Comparison of ENCODE assay signal across 17 cellular contexts in genomic region chr15:72281713-72282112, GRCh38. TPM values are rescaled to one million over a fixed set of nuclear protein-coding genes. Genes with fewer than 3 reads are reported as not detected.
DNase-seq lines count a peak whose midpoint lies in the region; ATAC-seq and TF ChIP-seq lines count a peak whose summit lies in the region.
"Had no signal": no experiment of that assay in that cellular context is flagged by ENCODE, and none has a peak within 500 bp of the region (broad histone marks: within the 10 kb centered on the region; RNA-seq: fewer than 3 reads in every experiment).

No MANE protein-coding gene starts in this region.

- no peak overlapping the region for H3K4me3 Mint-ChIP-seq in MCF 10A (ENCODE audit: unreplicated experiment)
- H3K4me3 Mint-ChIP-seq: GM23338, T-helper 17 cell had no signal

- H3K4me1 Mint-ChIP-seq in MCF 10A (ENCODE audit: insufficient read depth, unreplicated experiment), result no peaks in the 10 kb centered on the region
- H3K4me1 Mint-ChIP-seq: GM23338 had no signal

- no peaks in the 10 kb centered on the region for H3K9me3 Mint-ChIP-seq in MCF 10A (ENCODE audit: unreplicated experiment)
- H3K9me3 Mint-ChIP-seq: GM23338 had no signal

- intact Hi-C loops in MCF 10A (cut with micrococcal nuclease), result no loop called here

- ATAC-seq in GM18502 (IDR thresholded peaks at IDR 0.05; ENCODE audit: poor library complexity, unreplicated experiment) (peak; percentile 38), HG02852 (IDR thresholded peaks at IDR 0.05; ENCODE audit: unreplicated experiment) (peak; percentile 75), GM18517 (IDR thresholded peaks at IDR 0.05; ENCODE audit: unreplicated experiment) (no peak)
- ATAC-seq: GM23338, T-helper 17 cell had no signal

- CTCF ChIA-PET in MCF 10A (lab: Yijun Ruan, JAX), result interaction anchor here (0.5 to 4.5 kb wide), 3 partner anchors 8 to 474 kb away, joined by 3 to 24 read pairs (median 3); no protein-coding TSS in a partner anchor

- peak; percentile 41 for DNase-seq in amniotic epithelial cell (ENCODE audit: low read depth)
- no peak for DNase-seq in MCF 10A (ENCODE audit: unreplicated experiment)
- DNase-seq in NCI-H1048 (lab: John Stamatoyannopoulos, UW), result no peak
- DNase-seq in NCI-H510A treated with DMSO at 0.1 percent for 48 hours (lab: John Stamatoyannopoulos, UW), result no peak
- DNase-seq: Caco-2, DMS153, Karpas-422, NCI-H1930, NCI-H2171, NCI-H446, OCI-M1, SJCRH30, T-helper 17 cell had no signal

- BruUV-seq in MCF 10A (replicated peaks; lab: Mats Ljungman, UMichigan), result no TSS peak

- H3K36me3 Mint-ChIP-seq in MCF 10A (ENCODE audit: insufficient read depth, unreplicated experiment), result peaks cover 4% of the 10 kb centered on the region

- no peak for TF ChIP-seq CTCF in MCF 10A (IDR thresholded peaks at IDR 0.05; ENCODE audit: unreplicated experiment)

- no peaks in the 10 kb centered on the region for H3K27me3 Mint-ChIP-seq in MCF 10A (ENCODE audit: insufficient read depth, unreplicated experiment)
- H3K27me3 Mint-ChIP-seq: T-helper 17 cell had no signal

- no peak overlapping the region for H3K27ac Mint-ChIP-seq in MCF 10A (ENCODE audit: low read depth, unreplicated experiment)
- H3K27ac Mint-ChIP-seq: GM23338, T-helper 17 cell had no signal

- POLR2A ChIA-PET in MCF 10A (lab: Yijun Ruan, JAX), result interaction anchor here (1.2 kb wide), 1 partner anchor 84 kb away, joined by 4 read pairs; the partner anchor contains the start of gene GRAMD2A

RNA-seq across cellular contexts. Expression of gene PARP6, which starts 9.4 kb away (rescaled TPM):
- 117 TPM in 2 replicates for total RNA-seq in MCF 10A (2022)

RNA-seq across cellular contexts. Expression of gene CELF6, which starts 38.2 kb away (rescaled TPM):
- 0.26 and 0.91 TPM in 2 replicates for total RNA-seq in MCF 10A (2022)
- total RNA-seq: Caco-2, SJCRH30 had no signal

RNA-seq across cellular contexts. Expression of gene PKM, which starts 50.7 kb away (rescaled TPM):
- 612 and 828 TPM in 2 replicates for total RNA-seq in MCF 10A (2022)
